In the genomic region with DNA sequence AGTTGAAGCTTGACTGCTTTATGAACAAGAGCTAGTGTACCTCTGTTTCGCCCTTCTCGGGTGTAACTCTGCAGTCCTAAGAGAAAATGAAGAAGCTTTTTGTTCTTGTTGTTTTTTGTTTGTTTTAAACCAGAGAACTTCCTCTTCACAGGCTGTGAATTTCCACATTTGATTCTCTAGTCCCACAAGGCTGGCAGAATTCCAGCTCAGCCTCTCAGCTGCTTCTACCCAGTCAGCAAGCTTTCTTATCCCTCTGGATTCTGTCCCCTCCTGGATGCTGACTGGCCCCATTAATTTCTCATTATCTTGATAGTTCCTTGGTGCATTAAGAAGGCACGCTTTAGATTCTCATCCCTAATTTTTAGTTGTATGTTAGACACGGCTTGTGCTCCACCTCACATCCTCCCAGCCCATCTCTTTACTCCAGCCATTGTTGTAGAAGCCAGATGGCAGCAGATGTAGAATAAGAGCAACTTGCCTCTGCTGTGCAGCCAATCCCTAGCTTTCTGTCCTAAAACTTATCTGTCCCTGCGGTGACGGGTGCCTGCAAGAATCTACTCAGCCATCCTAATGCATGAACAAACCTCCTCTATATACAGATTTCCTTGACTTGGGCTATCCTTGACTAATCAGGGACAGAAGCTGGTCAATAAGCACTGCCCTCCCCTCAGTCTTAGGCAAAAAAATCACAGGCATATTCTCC, we compare ENCODE assay signal across 10 cellular contexts. TPM values are rescaled to one million over a fixed set of nuclear protein-coding genes. Genes with fewer than 3 reads are reported as not detected.
DNase-seq lines count a peak whose midpoint lies in the region; ATAC-seq and TF ChIP-seq lines count a peak whose summit lies in the region.
"Had no signal": no experiment of that assay in that cellular context is flagged by ENCODE, and none has a peak within 500 bp of the region (broad histone marks: within the 10 kb centered on the region; RNA-seq: fewer than 3 reads in every experiment).

No MANE protein-coding gene starts in this region.

- H3K9me3 Mint-ChIP-seq in endothelial cell (ENCODE audit: unreplicated experiment) = no peaks in the 10 kb centered on the region
- no peaks in the 10 kb centered on the region for H3K9me3 Mint-ChIP-seq in activated naive CD4-positive, alpha-beta T cell treated with anti-CD3 and anti-CD28 coated beads for 36 hours
- H3K9me3 Mint-ChIP-seq: memory B cell had no signal

- CTCF ChIA-PET in activated naive CD4-positive, alpha-beta T cell treated with anti-CD3 and anti-CD28 coated beads for 36 hours (lab: Charles Lee) = interaction anchor here (1.0 to 1.7 kb wide), 2 partner anchors 8 to 45 kb away, joined by 3 to 5 read pairs; no protein-coding TSS in a partner anchor

- peaks cover 2% of the 10 kb centered on the region for H3K27me3 Mint-ChIP-seq in endothelial cell (ENCODE audit: unreplicated experiment)
- peaks cover 9% of the 10 kb centered on the region for H3K27me3 Mint-ChIP-seq in activated naive CD4-positive, alpha-beta T cell treated with anti-CD3 and anti-CD28 coated beads for 36 hours (ENCODE audit: low read depth)

- no peak overlapping the region for H3K4me3 ChIP-seq in GM12865 (ENCODE audit: low read depth, low read length)

- H3K4me3 Mint-ChIP-seq in endothelial cell (ENCODE audit: unreplicated experiment) = peak overlapping the region; percentile 21
- no peak overlapping the region for H3K4me3 Mint-ChIP-seq in activated naive CD4-positive, alpha-beta T cell treated with anti-CD3 and anti-CD28 coated beads for 36 hours
- H3K4me3 Mint-ChIP-seq: memory B cell had no signal

- no peak for ATAC-seq in GM18502 (IDR thresholded peaks at IDR 0.05; ENCODE audit: poor library complexity, unreplicated experiment)

- no peak for TF ChIP-seq CTCF in GM12865 (IDR thresholded peaks at IDR 0.05; ENCODE audit: insufficient read depth, low read depth, low read length, missing control alignments)
- TF ChIP-seq CTCF in endothelial cell (IDR thresholded peaks at IDR 0.05; ENCODE audit: unreplicated experiment) = no peak

- peak overlapping the region; percentile 94 for H3K27ac Mint-ChIP-seq in endothelial cell (ENCODE audit: unreplicated experiment)
- H3K27ac Mint-ChIP-seq in activated naive CD4-positive, alpha-beta T cell treated with anti-CD3 and anti-CD28 coated beads for 36 hours = no peak overlapping the region
- H3K27ac Mint-ChIP-seq: memory B cell had no signal

- DNase-seq in GM12865 (ENCODE audit: low read depth) (peak; percentile 9), NCI-H524 (lab: John Stamatoyannopoulos, UW) (peak; percentile 70 to 84), endothelial cell (ENCODE audit: low spot score) (no peak), occipital lobe (lab: John Stamatoyannopoulos, UW) (peak; percentile 5), NCI-H2081 treated with DMSO at 0.1 percent for 48 hours (lab: John Stamatoyannopoulos, UW) (no peak)
- no peak for DNase-seq in stimulated activated CD4-positive, alpha-beta T cell treated with anti-CD3 and anti-CD28 coated beads, Interleukin-2, amount 100 ng/mL, for 48 hours
- no peak for DNase-seq in activated naive CD4-positive, alpha-beta T cell treated with anti-CD3 and anti-CD28 coated beads for 36 hours
- DNase-seq: amniotic stem cell had no signal

- intact Hi-C loops in activated naive CD4-positive, alpha-beta T cell treated with anti-CD3 and anti-CD28 coated beads for 36 hours (cut with micrococcal nuclease) = no loop called here

- H3K36me3 Mint-ChIP-seq in endothelial cell (ENCODE audit: low read depth, unreplicated experiment) = no peaks in the 10 kb centered on the region
- no peaks in the 10 kb centered on the region for H3K36me3 Mint-ChIP-seq in activated naive CD4-positive, alpha-beta T cell treated with anti-CD3 and anti-CD28 coated beads for 36 hours (ENCODE audit: low read depth)
- H3K36me3 Mint-ChIP-seq: memory B cell had no signal

- H3K4me1 Mint-ChIP-seq in endothelial cell (ENCODE audit: unreplicated experiment) = peaks cover 14% of the 10 kb centered on the region
- no peaks in the 10 kb centered on the region for H3K4me1 Mint-ChIP-seq in activated naive CD4-positive, alpha-beta T cell treated with anti-CD3 and anti-CD28 coated beads for 36 hours (ENCODE audit: low read depth)

RNA-seq across cellular contexts. Expression of gene RESP18, which starts 12.4 kb away (rescaled TPM):
- not detected for total RNA-seq in endothelial cell (ENCODE audit: unreplicated experiment)
- not detected for total RNA-seq in occipital lobe
- total RNA-seq in activated naive CD4-positive, alpha-beta T cell treated with anti-CD3 and anti-CD28 coated beads for 36 hours = not detected

RNA-seq across cellular contexts. Expression of gene PTPRN, which starts 35.7 kb away (rescaled TPM):
- total RNA-seq in endothelial cell (ENCODE audit: unreplicated experiment) (1.1 TPM), occipital lobe (32.6 TPM)
- not detected for total RNA-seq in activated naive CD4-positive, alpha-beta T cell treated with anti-CD3 and anti-CD28 coated beads for 36 hours

RNA-seq across cellular contexts. Expression of gene DNPEP, which starts 42.8 kb away (rescaled TPM):
- total RNA-seq in endothelial cell (ENCODE audit: unreplicated experiment) = 49.6 TPM
- 17.5 TPM for total RNA-seq in occipital lobe
- 10 to 100 TPM; 67.1 to 74.2 TPM for total RNA-seq in activated naive CD4-positive, alpha-beta T cell treated with anti-CD3 and anti-CD28 coated beads for 36 hours

Comparison
In these comparisons a context has a peak if more than half of its experiments do, and no peak if none do; other contexts are left out.
1. DNase-seq: peak in GM12865 (single experiment), NCI-H524 (2 of 2) and occipital lobe (single experiment); none in endothelial cell (single experiment), stimulated activated CD4-positive, alpha-beta T cell treated with anti-CD3 and anti-CD28 coated beads, Interleukin-2, amount 100 ng/mL, for 48 hours (0 of 2), activated naive CD4-positive, alpha-beta T cell treated with anti-CD3 and anti-CD28 coated beads for 36 hours (single experiment) and NCI-H2081 treated with DMSO at 0.1 percent for 48 hours (single experiment).
2. RNA of gene PTPRN, which starts 35.7 kb away (total RNA-seq): 32.6 TPM in occipital lobe (single experiment); 1.1 TPM in endothelial cell (single experiment) and not detected in activated naive CD4-positive, alpha-beta T cell treated with anti-CD3 and anti-CD28 coated beads for 36 hours; every median in the first group is over 10 times any median in the second.